ENCODE assay signal across 15 cellular contexts in the genomic region with DNA sequence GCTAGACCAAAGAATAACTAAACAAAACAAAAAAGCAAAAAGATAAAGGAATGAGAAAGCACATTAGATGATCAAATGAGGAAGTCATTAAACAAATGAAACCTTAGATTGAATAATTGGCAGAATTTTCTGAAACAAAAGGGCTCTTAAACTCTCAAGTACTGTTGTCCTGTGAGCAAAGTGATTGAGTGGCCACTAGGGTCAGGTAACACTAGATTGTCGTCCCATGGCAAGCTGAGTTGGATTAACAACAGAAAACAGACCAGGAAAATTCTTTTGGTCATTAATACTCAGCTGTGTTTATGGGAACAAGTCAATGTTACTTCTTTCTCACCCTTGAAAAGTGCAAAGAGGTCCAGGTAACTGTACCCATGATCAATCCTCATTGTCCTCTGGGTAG.
DNase-seq lines count a peak whose midpoint lies in the region; ATAC-seq and TF ChIP-seq lines count a peak whose summit lies in the region.
"Had no signal": no experiment of that assay in that cellular context is flagged by ENCODE, and none has a peak within 500 bp of the region (broad histone marks: within the 10 kb centered on the region; RNA-seq: fewer than 3 reads in every experiment).

No MANE protein-coding gene starts in this region.

- peaks cover 19% of the 10 kb centered on the region for H3K4me1 ChIP-seq in HUES6 (ENCODE audit: control insufficient read depth, insufficient read depth, low read length)
- H3K4me1 ChIP-seq in endodermal cell (ENCODE audit: control insufficient read depth, insufficient read depth, low read length) = peaks cover 12% of the 10 kb centered on the region
- no peaks in the 10 kb centered on the region for H3K4me1 ChIP-seq in left lung
- H3K4me1 ChIP-seq in lower lobe of right lung = no peaks in the 10 kb centered on the region
- H3K4me1 ChIP-seq: A549, BE2C had no signal

- H3K4me3 Mint-ChIP-seq in endodermal cell (no peak overlapping the region), progenitor cell of endocrine pancreas (ENCODE audit: low read depth) (no peak overlapping the region)
- H3K4me3 Mint-ChIP-seq: CD4-positive, alpha-beta memory T cell had no signal

- H3K36me3 ChIP-seq in HUES6 (ENCODE audit: control insufficient read depth, insufficient read depth, low read length) = no peaks in the 10 kb centered on the region
- H3K36me3 ChIP-seq in endodermal cell (ENCODE audit: control insufficient read depth, insufficient read depth, low read length) = no peaks in the 10 kb centered on the region
- H3K36me3 ChIP-seq in left lung = no peaks in the 10 kb centered on the region
- no peaks in the 10 kb centered on the region for H3K36me3 ChIP-seq in lower lobe of right lung
- H3K36me3 ChIP-seq: BE2C had no signal

- H3K9me3 Mint-ChIP-seq in endodermal cell (peaks cover 9% of the 10 kb centered on the region), progenitor cell of endocrine pancreas (ENCODE audit: low read depth) (peaks cover 2% of the 10 kb centered on the region)

- DNase-seq in endodermal cell = no peak
- DNase-seq in left lung = no peak
- no peak for DNase-seq in progenitor cell of endocrine pancreas (ENCODE audit: low spot score, unreplicated experiment)
- DNase-seq in NCI-H1105 (lab: John Stamatoyannopoulos, UW) = no peak
- no peak for DNase-seq in lower lobe of right lung
- DNase-seq: BE2C; CD4-positive, alpha-beta memory T cell; DMS79; IMR-90 had no signal

- H3K27me3 Mint-ChIP-seq in endodermal cell (ENCODE audit: insufficient read depth) (no peaks in the 10 kb centered on the region), progenitor cell of endocrine pancreas (no peaks in the 10 kb centered on the region)
- H3K27me3 Mint-ChIP-seq: CD4-positive, alpha-beta memory T cell had no signal

- intact Hi-C loops in left lung (cut with DNase I) (no loop called here), lower lobe of right lung (cut with DNase I) (no loop called here)

- H3K4me1 Mint-ChIP-seq in endodermal cell (peaks cover 20% of the 10 kb centered on the region), progenitor cell of endocrine pancreas (ENCODE audit: low read depth) (peaks cover 21% of the 10 kb centered on the region)
- H3K4me1 Mint-ChIP-seq: CD4-positive, alpha-beta memory T cell had no signal

- no peaks in the 10 kb centered on the region for H3K27me3 ChIP-seq in HUES6 (ENCODE audit: control insufficient read depth, insufficient read depth, low read length)
- H3K27me3 ChIP-seq in endodermal cell (ENCODE audit: control insufficient read depth, insufficient read depth, low read length, poor library complexity, severe bottlenecking) = no peaks in the 10 kb centered on the region
- H3K27me3 ChIP-seq in left lung = no peaks in the 10 kb centered on the region
- no peaks in the 10 kb centered on the region for H3K27me3 ChIP-seq in lower lobe of right lung (ENCODE audit: low read depth)
- H3K27me3 ChIP-seq: BE2C had no signal

- H3K36me3 Mint-ChIP-seq in endodermal cell (ENCODE audit: low read depth) (peaks cover 5% of the 10 kb centered on the region), progenitor cell of endocrine pancreas (ENCODE audit: insufficient read depth) (no peaks in the 10 kb centered on the region)
- H3K36me3 Mint-ChIP-seq: CD4-positive, alpha-beta memory T cell had no signal

- H3K27ac Mint-ChIP-seq in endodermal cell (no peak overlapping the region), progenitor cell of endocrine pancreas (peak overlapping the region; percentile 14)
- H3K27ac Mint-ChIP-seq: CD4-positive, alpha-beta memory T cell had no signal

- H3K9me3 ChIP-seq in HUES6 (ENCODE audit: control insufficient read depth, insufficient read depth, low read depth, low read length) = no peaks in the 10 kb centered on the region
- H3K9me3 ChIP-seq in endodermal cell (ENCODE audit: control insufficient read depth, low read length) = no peaks in the 10 kb centered on the region
- peaks cover 0 to 6% of the 10 kb centered on the region in 2 donors for H3K9me3 ChIP-seq in left lung
- no peaks in the 10 kb centered on the region for H3K9me3 ChIP-seq in lower lobe of right lung
- H3K9me3 ChIP-seq: A549, BE2C had no signal

- ATAC-seq in left lung (peak; percentile 93), GM18502 (IDR thresholded peaks at IDR 0.05; ENCODE audit: poor library complexity, unreplicated experiment) (no peak), lower lobe of right lung (no peak)
- ATAC-seq: A549, HCT116 had no signal

- WGBS in endodermal cell (ENCODE audit: insufficient coverage in 1 of 2, insufficient read length in 1 of 2), 2 experiments = 80 to 83% methylated on average over 1 of the region's 1 CpG

- TF ChIP-seq CTCF in endodermal cell (conservative IDR thresholded peaks at IDR 0.05) (peak; percentile 64), left lung (IDR thresholded peaks at IDR 0.05) (no peak), progenitor cell of endocrine pancreas (IDR thresholded peaks at IDR 0.05; ENCODE audit: unreplicated experiment) (no peak), lower lobe of right lung (IDR thresholded peaks at IDR 0.05) (no peak)

- H3K4me3 ChIP-seq in HUES6 (ENCODE audit: low read depth, low read length) (no peak overlapping the region), endodermal cell (ENCODE audit: low read length) (no peak overlapping the region), left lung (no peak overlapping the region), lower lobe of right lung (no peak overlapping the region)
- H3K4me3 ChIP-seq: A549 had no signal

- no peak overlapping the region for H3K9ac ChIP-seq in HUES6 (ENCODE audit: low read length)
- no peak overlapping the region for H3K9ac ChIP-seq in endodermal cell (ENCODE audit: extremely low read depth, low read length, poor library complexity, severe bottlenecking)

- peak overlapping the region; percentile 20; the same call in 1 of the 2 replicates for H3K27ac ChIP-seq in HUES6 (ENCODE audit: low read depth, low read length)
- H3K27ac ChIP-seq in endodermal cell (ENCODE audit: low read depth, low read length) = no peak overlapping the region
- no peak overlapping the region for H3K27ac ChIP-seq in left lung
- no peak overlapping the region for H3K27ac ChIP-seq in lower lobe of right lung
- H3K27ac ChIP-seq: A549, C4-2B, HL-60 had no signal
